Comparison of ENCODE assay signal across 10 cellular contexts in genomic region chr1:15886613-15887167, GRCh38. TPM values are rescaled to one million over a fixed set of nuclear protein-coding genes. Genes with fewer than 3 reads are reported as not detected.
DNase-seq lines count a peak whose midpoint lies in the region; ATAC-seq, FAIRE-seq and TF ChIP-seq lines count a peak whose summit lies in the region.
"Had no signal": no experiment of that assay in that cellular context is flagged by ENCODE, and none has a peak within 500 bp of the region (broad histone marks: within the 10 kb centered on the region; RNA-seq: fewer than 3 reads in every experiment).

No MANE protein-coding gene starts in this region.

- in situ Hi-C loops in GM12878 (cut with MboI), result no loop called here

- H3K36me3 ChIP-seq in GM12878 (ENCODE audit: control insufficient read depth in 2 of 2, insufficient read depth in 2 of 2, low read length in 1 of 2), result peaks cover 3 to 12% of the 10 kb centered on the region in 2 experiments; a peak in 3 of 4 replicates
- H3K36me3 ChIP-seq in right lobe of liver, result no peaks in the 10 kb centered on the region
- H3K36me3 ChIP-seq in thymus (ENCODE audit: control insufficient read depth, insufficient read depth), result peaks cover 6% of the 10 kb centered on the region

- H3K36me3 Mint-ChIP-seq in activated CD4-positive, alpha-beta T cell treated with anti-CD3 and anti-CD28 coated beads, Interleukin-2, amount 10 ng/mL, durations not matched to agents 7 days and 5 days (ENCODE audit: low read depth), result peaks cover 17% of the 10 kb centered on the region

- no TSS peak for BruUV-seq in GM12878 (replicated peaks; lab: Mats Ljungman, UMichigan)

- no peak overlapping the region for H2AFZ ChIP-seq in GM12878 (ENCODE audit: control insufficient read depth, low read depth, low read length)

- WGBS in GM12878 (ENCODE audit: insufficient coverage, insufficient replicate concordance, low lambda C conversion rate, missing lambda C conversion rate), result 74% methylated on average over 4 of the region's 4 CpGs
- WGBS in right lobe of liver (ENCODE audit: insufficient coverage, low coverage, low lambda C conversion rate, missing lambda C conversion rate), result 14% methylated on average over 4 of the region's 4 CpGs
- WGBS in thymus, result 48% methylated on average over 4 of the region's 4 CpGs

- H3K27ac Mint-ChIP-seq in activated CD4-positive, alpha-beta T cell treated with anti-CD3 and anti-CD28 coated beads, Interleukin-2, amount 10 ng/mL, durations not matched to agents 7 days and 5 days, result peak overlapping the region; percentile 70
- H3K27ac Mint-ChIP-seq: T-helper 1 cell treated with Interleukin-12 subunit alpha and Interleukin-12 subunit beta and Interleukin-4 antibody, amounts not matched to agents 30 μg/mL and 1 μg/mL, for 36 hours had no signal

- H3K27me3 ChIP-seq in GM12878 (replicated peaks in 1 of 2; ENCODE audit: control insufficient read depth in 2 of 2, insufficient read depth in 2 of 2, low read length in 1 of 2) (no peaks in the 10 kb centered on the region), right lobe of liver (no peaks in the 10 kb centered on the region), thymus (ENCODE audit: control insufficient read depth, insufficient read depth) (no peaks in the 10 kb centered on the region)

- intact Hi-C loops in GM12878 (cut with micrococcal nuclease; ENCODE audit: unreplicated experiment) (no loop called here), right lobe of liver (cut with DNase I) (no loop called here)

- no peak for DNase-seq in activated CD4-positive, alpha-beta T cell treated with anti-CD3 and anti-CD28 coated beads, Interleukin-2, amount 10 ng/mL, durations not matched to agents 7 days and 5 days
- DNase-seq in activated CD4-positive, alpha-beta T cell treated with anti-CD3 and anti-CD28 coated beads, Interleukin-2, amount 50 U/mL, for 1 hour, result no peak
- DNase-seq in GM12878 (ENCODE audit: low read depth, low spot score) (no peak), right lobe of liver (no peak), ecto neural progenitor cell (ENCODE audit: low spot score) (no peak)
- no peak for DNase-seq in activated CD4-positive, alpha-beta T cell treated with anti-CD3 and anti-CD28 coated beads for 48 hours

- no peak for FAIRE-seq in GM12878 (lab: Jason Lieb, UNC)
- FAIRE-seq: A204.1 had no signal

- peaks cover 39% of the 10 kb centered on the region for H3K4me1 Mint-ChIP-seq in activated CD4-positive, alpha-beta T cell treated with anti-CD3 and anti-CD28 coated beads, Interleukin-2, amount 10 ng/mL, durations not matched to agents 7 days and 5 days

- RAD21 ChIA-PET in GM12878 (lab: Charles Lee; ENCODE audit: unreplicated experiment), result interaction anchor here (0.9 to 1.9 kb wide), 4 partner anchors 10 to 71 kb away, joined by 3 to 7 read pairs (median 4); no protein-coding TSS in a partner anchor

- SMC1A ChIA-PET in GM12878 (lab: Charles Lee; ENCODE audit: uncharacterized antibody, unreplicated experiment), result interaction anchor here (0.6 to 2.3 kb wide), 13 partner anchors 9 to 71 kb away, joined by 3 to 8 read pairs (median 4); partner anchors contain the start of gene SPEN

- POLR2A ChIA-PET in activated CD4-positive, alpha-beta T cell treated with anti-CD3 and anti-CD28 coated beads, Interleukin-2, amount 10 ng/mL, durations not matched to agents 7 days and 5 days (lab: Charles Lee), result no interaction called here
- POLR2A ChIA-PET in GM12878 (lab: Charles Lee), result interaction anchor here (0.6 to 1.9 kb wide), 6 partner anchors 35 to 90 kb away, joined by 3 to 4 read pairs (median 4); no protein-coding TSS in a partner anchor

- no peaks in the 10 kb centered on the region for H3K9me3 Mint-ChIP-seq in activated CD4-positive, alpha-beta T cell treated with anti-CD3 and anti-CD28 coated beads, Interleukin-2, amount 10 ng/mL, durations not matched to agents 7 days and 5 days
- H3K9me3 Mint-ChIP-seq: T-helper 1 cell treated with Interleukin-12 subunit alpha and Interleukin-12 subunit beta and Interleukin-4 antibody, amounts not matched to agents 30 μg/mL and 1 μg/mL, for 36 hours had no signal

- TF ChIP-seq POLR2A in GM12878 (IDR thresholded peaks at IDR 0.05; ENCODE audit: low read depth, low read length) (no peak), right lobe of liver (IDR thresholded peaks at IDR 0.05) (no peak)

- ATAC-seq in GM12878 (peak; percentile 31), right lobe of liver (peak in 2 of 4 donors; percentile 1 to 4), GM18873 (IDR thresholded peaks at IDR 0.05; ENCODE audit: low FRiP score, unreplicated experiment) (no peak)

- no peaks in the 10 kb centered on the region for H3K27me3 Mint-ChIP-seq in activated CD4-positive, alpha-beta T cell treated with anti-CD3 and anti-CD28 coated beads, Interleukin-2, amount 10 ng/mL, durations not matched to agents 7 days and 5 days

- CTCF ChIA-PET in activated CD4-positive, alpha-beta T cell treated with anti-CD3 and anti-CD28 coated beads, Interleukin-2, amount 10 ng/mL, durations not matched to agents 7 days and 5 days (lab: Charles Lee), result interaction anchor here (1.4 to 2.8 kb wide), 2 partner anchors 10 kb away, joined by 4 to 7 read pairs; no protein-coding TSS in a partner anchor
- CTCF ChIA-PET in GM12878 (lab: Yijun Ruan, JAX), result interaction anchor here (0.7 to 1.8 kb wide), 7 partner anchors 11 to 71 kb away, joined by 3 to 10 read pairs (median 3); no protein-coding TSS in a partner anchor

- no peak overlapping the region for H3K4me3 Mint-ChIP-seq in activated CD4-positive, alpha-beta T cell treated with anti-CD3 and anti-CD28 coated beads, Interleukin-2, amount 10 ng/mL, durations not matched to agents 7 days and 5 days
- H3K4me3 Mint-ChIP-seq: T-helper 1 cell treated with Interleukin-12 subunit alpha and Interleukin-12 subunit beta and Interleukin-4 antibody, amounts not matched to agents 30 μg/mL and 1 μg/mL, for 36 hours had no signal

- H3K9ac ChIP-seq in GM12878 (ENCODE audit: control insufficient read depth, insufficient read depth, low read length), result peak overlapping the region; percentile 74

- TF ChIP-seq RAD21 in GM12878 (IDR thresholded peaks at IDR 0.05; ENCODE audit: insufficient read depth, low read depth, low read length), result no peak

- H3K9me3 ChIP-seq in GM12878 (replicated peaks; ENCODE audit: control insufficient read depth, insufficient read depth, low read length) (no peaks in the 10 kb centered on the region), right lobe of liver (no peaks in the 10 kb centered on the region), thymus (ENCODE audit: control insufficient read depth) (no peaks in the 10 kb centered on the region)

- H4K20me1 ChIP-seq in GM12878 (ENCODE audit: control insufficient read depth, insufficient read depth), result no peaks in the 10 kb centered on the region

- H3K4me2 ChIP-seq in GM12878 (ENCODE audit: control insufficient read depth, insufficient read depth), result peak overlapping the region; percentile 99

- no peak for TF ChIP-seq EP300 in GM12878 (IDR thresholded peaks at IDR 0.05; ENCODE audit: borderline replicate concordance in 1 of 2, control insufficient read depth in 1 of 2, low read depth in 2 of 2, low read length in 2 of 2)

- H3K4me3 ChIP-seq in GM12878, result peak overlapping the region; percentile 46; the same call in 1 of the 2 replicates
- peak overlapping the region in 2 of 3 donors; percentile 43 to 45 for H3K4me3 ChIP-seq in right lobe of liver
- H3K4me3 ChIP-seq in thymus (ENCODE audit: low read length), result no peak overlapping the region

- H3K79me2 ChIP-seq in GM12878 (ENCODE audit: control insufficient read depth, insufficient read depth, low read length), result peaks cover 91% of the 10 kb centered on the region

- H3K4me1 ChIP-seq in GM12878 (ENCODE audit: control insufficient read depth, insufficient read depth, low read length) (peaks cover 24% of the 10 kb centered on the region), right lobe of liver (peaks cover 0 to 51% (median 11%) of the 10 kb centered on the region in 4 donors), thymus (ENCODE audit: control insufficient read depth, insufficient read depth, low read length) (peaks cover 9% of the 10 kb centered on the region)

- H3K27ac ChIP-seq in GM12878 (ENCODE audit: control insufficient read depth, insufficient read depth) (peak overlapping the region; percentile 87), right lobe of liver (peak overlapping the region; percentile 95 to 98 (median 96)), thymus (ENCODE audit: low read depth) (peak overlapping the region; percentile 61)

- no peak for TF ChIP-seq CTCF in GM12878 (IDR thresholded peaks at IDR 0.05 in 2 of 3, conservative IDR thresholded peaks at IDR 0.05 in 1 of 3; ENCODE audit: control insufficient read depth in 2 of 3, extremely low read depth in 1 of 3, insufficient read depth in 1 of 3, low read depth in 3 of 3, low read length in 3 of 3)
- TF ChIP-seq CTCF in right lobe of liver (IDR thresholded peaks at IDR 0.05), result no peak

TF ChIP-seq in GM12878, 131 proteins besides CTCF, POLR2A, EP300 and RAD21 (continues in another document):
- TF ChIP-seq POLR2AphosphoS5 (IDR thresholded peaks at IDR 0.05; ENCODE audit: low read length) (no peak), RUNX3 (IDR thresholded peaks at IDR 0.05; ENCODE audit: low read length) (peak; percentile 10; the same call in 1 of the 2 replicates)

RNA-seq across cellular contexts. Expression of gene SPEN, which starts 39.2 kb away (rescaled TPM):
- total RNA-seq in activated CD4-positive, alpha-beta T cell treated with anti-CD3 and anti-CD28 coated beads, Interleukin-2, amount 10 ng/mL, durations not matched to agents 7 days and 5 days, result 10 to 100 TPM; 65.1 to 65.2 TPM
- 170 and 175 TPM in 2 replicates for total RNA-seq in GM12878 (2013; cell fraction: nucleolus; rRNA removed)
- 18.9 and 20.9 TPM in 2 replicates for total RNA-seq in GM12878 (2014; rRNA removed)
- 16.5 and 18.2 TPM in 2 replicates for total RNA-seq in GM12878 (2014; rRNA removed; fragmentation: Illumina TruSeq; extraction: Trizol)
- 57.5 and 58.7 TPM in 2 replicates for total RNA-seq in GM12878 (2021)
- polyA plus RNA-seq in GM12878 (2011; ENCODE audit: low read depth), result 13.6 TPM
- polyA plus RNA-seq in GM12878 (2011; rRNA removed), result 6.1 and 6.7 TPM in 2 replicates
- polyA plus RNA-seq in GM12878 (2011; cell fraction: cytosol; rRNA removed), result 8.3 and 12.2 TPM in 2 replicates
- polyA plus RNA-seq in GM12878 (2011; cell fraction: nucleus; rRNA removed), result 27.8 and 41.7 TPM in 2 replicates
- 34.0 and 40.1 TPM in 2 replicates for polyA plus RNA-seq in GM12878 (2012)
- polyA plus RNA-seq in GM12878 (2014; fragmentation: Illumina TruSeq; extraction: Trizol), result 45.0 and 58.7 TPM in 2 replicates
- 10 to 100 TPM in 1 of 2 experiments, 1 to 10 TPM in 1; 5.2 to 12.9 TPM for polyA plus RNA-seq in GM12878 (2014; fragmentation: Nextera tagmentation; extraction: Ambion mirVana)
- 28.4 and 34.9 TPM in 2 replicates for polyA plus RNA-seq in GM12878 (2014; rRNA removed)
- 10 to 100 TPM; 21.3 to 36.2 TPM for polyA plus RNA-seq in GM12878 (2016; fragmentation: Nextera tagmentation; extraction: Ambion mirVana)
- polyA minus RNA-seq in GM12878 (2011; rRNA and poly(A)+ RNA removed), result 29.4 and 33.6 TPM in 2 replicates
- polyA minus RNA-seq in GM12878 (2011; cell fraction: cytosol; rRNA and poly(A)+ RNA removed), result 21.8 and 24.4 TPM in 2 replicates
- polyA minus RNA-seq in GM12878 (2011; cell fraction: nucleus; rRNA and poly(A)+ RNA removed), result 18.4 and 37.1 TPM in 2 replicates
- total RNA-seq in right lobe of liver, result 10 to 100 TPM; 13.5 to 33.7 (median 23.2) TPM
- polyA plus RNA-seq in thymus, result 11.4 TPM
